8 cellular contexts compared by ENCODE assay signal in genomic region chr1:70685300-70686286, GRCh38.
DNase-seq lines count a peak whose midpoint lies in the region; ATAC-seq and TF ChIP-seq lines count a peak whose summit lies in the region.

No MANE protein-coding gene starts in this region.

- peak; percentile 62 for DNase-seq in EL
- peak; percentile 82 for DNase-seq in NCI-H82 (lab: John Stamatoyannopoulos, UW)
- DNase-seq in activated CD8-positive, alpha-beta memory T cell treated with anti-CD3 and anti-CD28 coated beads, Interleukin-2, amount 50 U/mL, for 4 hours, result peak; percentile 22
- DNase-seq in foreskin fibroblast, result peak; percentile 9 to 40
- peak; percentile 37 for DNase-seq in omental fat pad (ENCODE audit: low spot score)
- no peak for DNase-seq in middle frontal gyrus (ENCODE audit: extremely low spot score, low spot score)

- TF ChIP-seq CTCF in foreskin fibroblast (IDR thresholded peaks at IDR 0.05; ENCODE audit: low read depth, low read length) (peak; percentile 85), omental fat pad (IDR thresholded peaks at IDR 0.05) (peak in 1 of 3 donors; percentile 51)

- ATAC-seq in GM21423 (IDR thresholded peaks at IDR 0.05; ENCODE audit: unreplicated experiment) (peak; percentile 99), HG03565 (IDR thresholded peaks at IDR 0.05; ENCODE audit: unreplicated experiment) (peak; percentile 99), omental fat pad (ENCODE audit: low FRiP score) (peak; percentile 86)

- H3K4me3 ChIP-seq in foreskin fibroblast (ENCODE audit: low read depth in 1 of 2, low read length in 2 of 2), result no peak overlapping the region
